ENCODE assay signal across 8 cellular contexts in genomic region chr16:29300541-29301535, GRCh38.
DNase-seq lines count a peak whose midpoint lies in the region; ATAC-seq, FAIRE-seq and TF ChIP-seq lines count a peak whose summit lies in the region.
"Not testable (repeated sequence)": the region's sequence is repeated elsewhere in the genome, so short reads cannot be mapped to it uniquely, and the experiment has no call there.

No MANE protein-coding gene starts in this region.

- not testable (repeated sequence) for H3K27me3 ChIP-seq in Loucy (ENCODE audit: insufficient read depth, low read length, poor library complexity, severe bottlenecking); bronchial epithelial cell (ENCODE audit: control insufficient read depth, insufficient read depth, low read length); gastroesophageal sphincter; left lung
- peaks cover 15% of the 10 kb centered on the region for H3K27me3 ChIP-seq in skeletal muscle satellite cell (ENCODE audit: control insufficient read depth, insufficient read depth, low read length)

- H3K36me3 ChIP-seq in Loucy (ENCODE audit: insufficient read depth, low read length); bronchial epithelial cell (ENCODE audit: control insufficient read depth, insufficient read depth, low read length); left lung; skeletal muscle satellite cell (ENCODE audit: insufficient read depth, low read length); urinary bladder (ENCODE audit: insufficient read depth): not testable (repeated sequence)
- peaks cover 0 to 14% of the 10 kb centered on the region in 2 donors for H3K36me3 ChIP-seq in gastroesophageal sphincter

- H3K4me3 Mint-ChIP-seq in natural killer cell treated with Interleukin-12 subunit alpha and Interleukin-12 subunit beta and Interleukin-15 and Interleukin-18, amount 100 ng/mL, for 72 hours: peak overlapping the region; percentile 53

- peak overlapping the region in 3 of 4 donors; percentile 16 to 54 (median 43) for H3K27ac ChIP-seq in gastroesophageal sphincter
- H3K27ac ChIP-seq in left lung: peak overlapping the region; percentile 33 to 53
- peak overlapping the region; percentile 35 for H3K27ac ChIP-seq in urinary bladder (ENCODE audit: low read depth)

- 71 to 100% methylated on average over 1 to 16 of the region's 29 CpGs for WGBS in gastroesophageal sphincter (ENCODE audit: low coverage in 1 of 2), 2 donors
- 68% methylated on average over 27 of the region's 29 CpGs for WGBS in urinary bladder

- not testable (repeated sequence) for H3K36me3 Mint-ChIP-seq in natural killer cell treated with Interleukin-12 subunit alpha and Interleukin-12 subunit beta and Interleukin-15 and Interleukin-18, amount 100 ng/mL, for 72 hours

- TF ChIP-seq CTCF in AG10803 (conservative IDR thresholded peaks at IDR 0.05; ENCODE audit: low read length); Loucy (conservative IDR thresholded peaks at IDR 0.05; ENCODE audit: low read length); bronchial epithelial cell (IDR thresholded peaks at IDR 0.05; ENCODE audit: insufficient read depth, low read length, severe bottlenecking); gastroesophageal sphincter (IDR thresholded peaks at IDR 0.05); left lung (IDR thresholded peaks at IDR 0.05): not testable (repeated sequence)

- H3K9me3 Mint-ChIP-seq in natural killer cell treated with Interleukin-12 subunit alpha and Interleukin-12 subunit beta and Interleukin-15 and Interleukin-18, amount 100 ng/mL, for 72 hours: not testable (repeated sequence)

- H2AFZ ChIP-seq in Loucy (ENCODE audit: low read length): 0 out of 2 replicates have a peak overlapping the region, but pooled peaks have one; percentile 52

- not testable (repeated sequence) for TF ChIP-seq EP300 in gastroesophageal sphincter (IDR thresholded peaks at IDR 0.05)

- H3K4me3 ChIP-seq in AG10803 (ENCODE audit: low read length); Loucy (ENCODE audit: low read length, poor library complexity, severe bottlenecking); bronchial epithelial cell (ENCODE audit: low read depth, low read length); gastroesophageal sphincter; left lung; skeletal muscle satellite cell (ENCODE audit: low read length); urinary bladder (ENCODE audit: low read depth, low read length): not testable (repeated sequence)

- not testable (repeated sequence) for H3K79me2 ChIP-seq in Loucy (ENCODE audit: insufficient read depth, low read length)

- ATAC-seq in gastroesophageal sphincter: peak; percentile 3
- peak; percentile 5 for ATAC-seq in left lung
- ATAC-seq in natural killer cell treated with Interleukin-12 subunit alpha and Interleukin-12 subunit beta and Interleukin-15 and Interleukin-18, amount 100 ng/mL, for 72 hours: not testable (repeated sequence)

- H3K4me1 Mint-ChIP-seq in natural killer cell treated with Interleukin-12 subunit alpha and Interleukin-12 subunit beta and Interleukin-15 and Interleukin-18, amount 100 ng/mL, for 72 hours (ENCODE audit: low read depth in 2 of 2): peaks cover 20 to 24% of the 10 kb centered on the region in 2 donors

- H4K20me1 ChIP-seq in Loucy (ENCODE audit: insufficient read depth, low read length, poor library complexity, severe bottlenecking): not testable (repeated sequence)

- TF ChIP-seq POLR2A in gastroesophageal sphincter (IDR thresholded peaks at IDR 0.05): not testable (repeated sequence)

- peaks cover 11% of the 10 kb centered on the region for H3K4me1 ChIP-seq in Loucy (ENCODE audit: insufficient read depth, low read length, poor library complexity, severe bottlenecking)
- H3K4me1 ChIP-seq in gastroesophageal sphincter; urinary bladder (ENCODE audit: insufficient read depth): not testable (repeated sequence)
- peaks cover 0 to 17% of the 10 kb centered on the region in 2 donors for H3K4me1 ChIP-seq in left lung
- peaks cover 23% of the 10 kb centered on the region for H3K4me1 ChIP-seq in skeletal muscle satellite cell (ENCODE audit: control insufficient read depth, insufficient read depth, low read length)

- H3K9me2 ChIP-seq in Loucy (replicated peaks; ENCODE audit: low read depth, low read length): not testable (repeated sequence)

- H3K27ac Mint-ChIP-seq in natural killer cell treated with Interleukin-12 subunit alpha and Interleukin-12 subunit beta and Interleukin-15 and Interleukin-18, amount 100 ng/mL, for 72 hours: peak overlapping the region; percentile 21 to 57

- H3F3A ChIP-seq in Loucy (ENCODE audit: low read depth): not testable (repeated sequence)

- intact Hi-C loops in left lung (cut with DNase I): not testable (repeated sequence)

- H3K9ac ChIP-seq in Loucy (ENCODE audit: low read depth, low read length, poor library complexity, severe bottlenecking): peak overlapping the region; percentile 45
- peak overlapping the region; percentile 10 for H3K9ac ChIP-seq in skeletal muscle satellite cell (ENCODE audit: low read depth, low read length)

- H3K27me3 Mint-ChIP-seq in natural killer cell treated with Interleukin-12 subunit alpha and Interleukin-12 subunit beta and Interleukin-15 and Interleukin-18, amount 100 ng/mL, for 72 hours: not testable (repeated sequence)

- FAIRE-seq in bronchial epithelial cell (lab: Jason Lieb, UNC): peak; percentile 28

- H3K9me3 ChIP-seq in Loucy (ENCODE audit: insufficient read depth, low read depth, low read length); gastroesophageal sphincter; left lung; skeletal muscle satellite cell (replicated peaks; ENCODE audit: low read length): not testable (repeated sequence)

- peak overlapping the region; percentile 45 for H3K4me2 ChIP-seq in Loucy (ENCODE audit: low read depth, low read length, poor library complexity, severe bottlenecking)
- peak overlapping the region; percentile 57 for H3K4me2 ChIP-seq in skeletal muscle satellite cell (ENCODE audit: low read length)

- peak; percentile 5 for DNase-seq in AG10803 (ENCODE audit: low read depth)
- not testable (repeated sequence) for DNase-seq in bronchial epithelial cell (ENCODE audit: low read depth); left lung; natural killer cell treated with Interleukin-12 subunit alpha and Interleukin-12 subunit beta and Interleukin-15 and Interleukin-18, amount 100 ng/mL, for 72 hours (ENCODE audit: low spot score)
